In genomic region chr2:188979119-188979729, GRCh38 we compare ENCODE assay signal across 9 cellular contexts. TPM values are rescaled to one million over a fixed set of nuclear protein-coding genes. Genes with fewer than 3 reads are reported as not detected.
DNase-seq lines count a peak whose midpoint lies in the region; ATAC-seq and TF ChIP-seq lines count a peak whose summit lies in the region.
"Had no signal": no experiment of that assay in that cellular context is flagged by ENCODE, and none has a peak within 500 bp of the region (broad histone marks: within the 10 kb centered on the region; RNA-seq: fewer than 3 reads in every experiment).

No MANE protein-coding gene starts in this region.

- intact Hi-C loops in left ventricle myocardium inferior (cut with micrococcal nuclease): loop anchor here (5.0 to 10.0 kb wide), 2 partner anchors 192 to 454 kb away; no protein-coding TSS in a partner anchor
- intact Hi-C loops in cardiac septum (cut with DNase I): loop anchor here (2.0 to 5.0 kb wide), 2 partner anchors 42 to 192 kb away; no protein-coding TSS in a partner anchor
- intact Hi-C loops in uterus (cut with DNase I; ENCODE audit: low total_unique reads): loop anchor here (10.0 kb wide), 2 partner anchors 194 to 454 kb away; no protein-coding TSS in a partner anchor

- TF ChIP-seq POLR2A in uterus (IDR thresholded peaks at IDR 0.05): no peak

- peaks cover 2% of the 10 kb centered on the region for H3K4me1 ChIP-seq in left ventricle myocardium inferior
- no peaks in the 10 kb centered on the region for H3K4me1 ChIP-seq in uterus

- H3K27me3 ChIP-seq in left ventricle myocardium inferior (ENCODE audit: low read depth): no peaks in the 10 kb centered on the region
- H3K27me3 ChIP-seq in uterus: no peaks in the 10 kb centered on the region

- peak overlapping the region; percentile 82 for H3K27ac ChIP-seq in left ventricle myocardium inferior (replicated peaks)
- H3K27ac ChIP-seq in uterus: peak overlapping the region; percentile 84 to 88

- TF ChIP-seq CTCF in left ventricle myocardium inferior (IDR thresholded peaks at IDR 0.05; ENCODE audit: borderline replicate concordance) (no peak), foreskin fibroblast (IDR thresholded peaks at IDR 0.05; ENCODE audit: low read depth, low read length) (no peak), uterus (IDR thresholded peaks at IDR 0.05) (no peak)

- H3K9me3 ChIP-seq in left ventricle myocardium inferior (replicated peaks) (no peaks in the 10 kb centered on the region), uterus (no peaks in the 10 kb centered on the region)

- no peak for DNase-seq in left ventricle myocardium inferior
- no peak for DNase-seq in cardiac septum (ENCODE audit: low spot score)
- DNase-seq in foreskin fibroblast: peak in 1 of 2 donors; percentile 24
- no peak for DNase-seq in uterus
- no peak for DNase-seq in COR-L47 (lab: John Stamatoyannopoulos, UW)
- DNase-seq in nucleus accumbens (lab: John Stamatoyannopoulos, UW): no peak
- DNase-seq in DMS79 (lab: John Stamatoyannopoulos, UW): no peak

- H3K36me3 ChIP-seq in left ventricle myocardium inferior (no peaks in the 10 kb centered on the region), uterus (no peaks in the 10 kb centered on the region)

- ATAC-seq in HG03432 (IDR thresholded peaks at IDR 0.05; ENCODE audit: unreplicated experiment): peak; percentile 20

- H3K4me3 ChIP-seq in left ventricle myocardium inferior: peak overlapping the region; percentile 64
- peak overlapping the region; percentile 63 to 81 for H3K4me3 ChIP-seq in foreskin fibroblast (ENCODE audit: low read depth in 1 of 2, low read length in 2 of 2)
- H3K4me3 ChIP-seq in uterus: peak overlapping the region in 1 of 2 donors; percentile 19
- H3K4me3 ChIP-seq: lung had no signal

RNA-seq across cellular contexts. Expression of gene COL3A1, which starts 5.1 kb away (rescaled TPM):
- total RNA-seq in left ventricle myocardium inferior: 98.5 TPM
- total RNA-seq in cardiac septum: 180 TPM
- over 10,000 TPM in 1 of 4 donors, 100 to 1,000 TPM in 3; 113 to 22,387 (median 426) TPM for total RNA-seq in uterus
